ENCODE assay signal across 8 cellular contexts in the genomic region with DNA sequence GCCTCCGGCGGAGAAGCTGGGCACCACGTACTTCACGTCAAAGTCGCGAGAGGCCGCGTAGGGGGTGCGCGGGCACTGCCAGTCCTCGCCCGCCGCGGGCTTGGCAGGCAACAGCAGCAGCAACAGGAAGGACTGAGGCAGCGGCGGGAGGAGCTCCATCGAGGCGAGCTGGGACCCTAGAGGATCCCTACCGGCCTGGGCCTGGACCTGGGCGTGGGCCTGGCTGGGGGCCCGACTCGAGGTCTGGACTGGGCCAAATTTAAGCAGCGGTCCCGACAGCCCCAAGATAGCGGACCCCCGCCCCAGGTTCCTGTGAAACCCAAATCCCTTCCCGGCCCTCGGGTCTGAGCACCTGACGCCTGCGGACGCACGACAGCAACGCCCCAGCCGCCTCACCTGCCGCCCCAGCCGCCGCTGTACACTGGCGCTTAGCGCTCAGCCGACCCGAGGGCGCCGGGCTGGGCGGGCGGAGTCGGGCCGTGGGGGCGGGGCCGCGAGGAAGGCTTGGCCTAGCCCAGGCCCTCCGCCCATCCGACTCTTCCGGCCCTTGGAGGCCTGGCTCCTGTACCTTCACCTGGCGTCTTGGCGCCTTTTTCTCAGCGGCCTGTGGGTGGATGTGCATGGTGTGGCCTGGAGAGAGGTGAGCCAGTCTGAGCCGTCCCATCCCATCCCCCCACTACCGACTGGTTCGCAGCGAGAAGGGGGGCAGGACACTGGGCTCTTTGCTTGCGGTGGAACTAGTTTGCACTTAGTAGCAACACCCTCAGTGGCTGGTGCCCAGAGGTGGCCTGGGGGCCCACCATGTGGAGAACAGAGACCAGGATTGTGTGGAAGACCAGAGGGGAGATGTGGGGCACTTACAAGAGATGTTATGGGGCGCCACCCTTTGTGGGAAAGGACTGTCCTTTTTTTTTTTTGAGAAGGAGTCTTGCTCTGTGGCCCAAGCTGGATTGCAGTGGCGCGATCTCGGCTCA. TPM values are rescaled to one million over a fixed set of nuclear protein-coding genes. Genes with fewer than 3 reads are reported as not detected.
A peak's percentile ranks its signal among the peaks of the same experiment; 100 is the strongest.
DNase-seq lines count a peak whose midpoint lies in the region; ATAC-seq and TF ChIP-seq lines count a peak whose summit lies in the region.

Gene MST1R (minus strand): TSS at position 423 of the 974 bp plus-strand sequence. CDS start 264 bp downstream, at position 159.

- peak; percentile 76 to 91 (median 85) for DNase-seq in CD4-positive, CD25-positive, alpha-beta regulatory T cell
- DNase-seq in NCI-H2196 (lab: John Stamatoyannopoulos, UW; ENCODE audit: unreplicated experiment) (peak; percentile 89), esophagus muscularis mucosa (ENCODE audit: extremely low spot score) (no peak), pons (ENCODE audit: low spot score) (no peak)
- DNase-seq in activated CD8-positive, alpha-beta memory T cell treated with anti-CD3 and anti-CD28 coated beads, Interleukin-2, amount 50 U/mL, for 4 hours, result peak; percentile 81

- H3K4me1 ChIP-seq in CD4-positive, CD25-positive, alpha-beta regulatory T cell (ENCODE audit: control insufficient read depth, insufficient read depth, low read length, poor library complexity, severe bottlenecking), result peaks cover 26% of the 10 kb centered on the region
- H3K4me1 ChIP-seq in esophagus muscularis mucosa (peaks cover 28 to 60% (median 52%) of the 10 kb centered on the region in 4 donors), neutrophil (ENCODE audit: control insufficient read depth in 1 of 2, insufficient read depth in 1 of 2, low read depth in 1 of 2, low read length in 1 of 2) (peaks cover 34 to 35% of the 10 kb centered on the region in 2 experiments), thymus (ENCODE audit: control insufficient read depth, insufficient read depth, low read length) (peaks cover 20% of the 10 kb centered on the region)

- TF ChIP-seq EP300 in esophagus muscularis mucosa (IDR thresholded peaks at IDR 0.05), result no peak

- H3K36me3 Mint-ChIP-seq in CD4-positive, CD25-positive, alpha-beta regulatory T cell, result no peaks in the 10 kb centered on the region

- no peaks in the 10 kb centered on the region for H3K27me3 Mint-ChIP-seq in CD4-positive, CD25-positive, alpha-beta regulatory T cell

- H3K4me3 ChIP-seq in CD4-positive, CD25-positive, alpha-beta regulatory T cell (ENCODE audit: low read depth, low read length), result peak within 1 kb of the TSS; percentile 44
- H3K4me3 ChIP-seq in esophagus muscularis mucosa (peak within 1 kb of the TSS; percentile 50 to 59 (median 52)), neutrophil (ENCODE audit: low read depth in 1 of 2, low read length in 1 of 2) (peak within 1 kb of the TSS; percentile 60 to 61), thymus (ENCODE audit: low read length) (peak within 1 kb of the TSS; percentile 30)

- 25% methylated on average over 39 of the region's 65 CpGs for WGBS in esophagus muscularis mucosa
- 40% methylated on average over 65 of the region's 65 CpGs for WGBS in thymus

- H3K27ac ChIP-seq in CD4-positive, CD25-positive, alpha-beta regulatory T cell (ENCODE audit: insufficient read depth, low read length, poor library complexity, severe bottlenecking), result peak within 1 kb of the TSS; percentile 47
- H3K27ac ChIP-seq in esophagus muscularis mucosa (replicated peaks in 1 of 4) (peak within 1 kb of the TSS; percentile 25 to 61 (median 55)), neutrophil (peak within 1 kb of the TSS; percentile 68), thymus (ENCODE audit: low read depth) (peak within 1 kb of the TSS; percentile 76)

- no peak for TF ChIP-seq POLR2A in esophagus muscularis mucosa (IDR thresholded peaks at IDR 0.05; ENCODE audit: low read depth)

- no peaks in the 10 kb centered on the region for H3K36me3 ChIP-seq in CD4-positive, CD25-positive, alpha-beta regulatory T cell (ENCODE audit: control insufficient read depth, insufficient read depth, low read length)
- H3K36me3 ChIP-seq in esophagus muscularis mucosa (peaks cover 0 to 4% (median 3%) of the 10 kb centered on the region in 4 donors), neutrophil (peaks cover 2% of the 10 kb centered on the region), thymus (ENCODE audit: control insufficient read depth, insufficient read depth) (peaks cover 4% of the 10 kb centered on the region)

- H3K4me1 Mint-ChIP-seq in CD4-positive, CD25-positive, alpha-beta regulatory T cell, result peaks cover 13 to 40% (median 19%) of the 10 kb centered on the region in 4 donors

- no peaks in the 10 kb centered on the region for H3K27me3 ChIP-seq in CD4-positive, CD25-positive, alpha-beta regulatory T cell (ENCODE audit: control insufficient read depth, insufficient read depth, low read length)
- H3K27me3 ChIP-seq in esophagus muscularis mucosa, result no peaks in the 10 kb centered on the region
- no peaks in the 10 kb centered on the region for H3K27me3 ChIP-seq in neutrophil
- H3K27me3 ChIP-seq in thymus (ENCODE audit: control insufficient read depth, insufficient read depth), result no peaks in the 10 kb centered on the region

- peak within 1 kb of the TSS; percentile 85 to 96 (median 88) for H3K27ac Mint-ChIP-seq in CD4-positive, CD25-positive, alpha-beta regulatory T cell

- H3K9me3 ChIP-seq in CD4-positive, CD25-positive, alpha-beta regulatory T cell (ENCODE audit: control insufficient read depth in 2 of 2, low read length in 2 of 2), result no peaks in the 10 kb centered on the region
- H3K9me3 ChIP-seq in esophagus muscularis mucosa (no peaks in the 10 kb centered on the region), neutrophil (no peaks in the 10 kb centered on the region), thymus (ENCODE audit: control insufficient read depth) (no peaks in the 10 kb centered on the region)

- intact Hi-C loops in esophagus muscularis mucosa (cut with DNase I), result loop anchor here (5.0 kb wide), 1 partner anchor 61 kb away; no protein-coding TSS in a partner anchor

- no peak for TF ChIP-seq CTCF in esophagus muscularis mucosa (IDR thresholded peaks at IDR 0.05)
- peak; percentile 11 for TF ChIP-seq CTCF in neutrophil (IDR thresholded peaks at IDR 0.05)

- no peaks in the 10 kb centered on the region for H3K9me3 Mint-ChIP-seq in CD4-positive, CD25-positive, alpha-beta regulatory T cell

- ATAC-seq in CD4-positive, CD25-positive, alpha-beta regulatory T cell (ENCODE audit: low read depth in 2 of 2), result peak; percentile 97 to 98
- peak; percentile 61 for ATAC-seq in GM21526 (IDR thresholded peaks at IDR 0.05; ENCODE audit: low FRiP score, unreplicated experiment)

- peak within 1 kb of the TSS; percentile 86 to 92 (median 88) for H3K4me3 Mint-ChIP-seq in CD4-positive, CD25-positive, alpha-beta regulatory T cell

RNA-seq across cellular contexts. Expression of gene MST1R, which starts in this region (rescaled TPM):
- total RNA-seq in CD4-positive, CD25-positive, alpha-beta regulatory T cell, result 2.0 TPM
- under 1 TPM in 2 of 4 donors, not detected in 2; 0.25 to 0.31 TPM for polyA plus RNA-seq in CD4-positive, CD25-positive, alpha-beta regulatory T cell
- total RNA-seq in esophagus muscularis mucosa, result 1 to 10 TPM; 1.7 to 6.6 (median 3.6) TPM
- 25.3 TPM for polyA plus RNA-seq in thymus

Comparison
In these comparisons a context has a peak if more than half of its experiments do, and no peak if none do; other contexts are left out.
1. RNA of gene MST1R (polyA plus RNA-seq): 25.3 TPM in thymus (single experiment); 0.25 to 0.31 TPM in CD4-positive, CD25-positive, alpha-beta regulatory T cell; every median in the first group is over 10 times any median in the second.
2. DNase-seq: peak in CD4-positive, CD25-positive, alpha-beta regulatory T cell (3 of 3), NCI-H2196 (single experiment) and activated CD8-positive, alpha-beta memory T cell treated with anti-CD3 and anti-CD28 coated beads, Interleukin-2, amount 50 U/mL, for 4 hours (single experiment); none in esophagus muscularis mucosa (single experiment) and pons (single experiment).
3. Peak in every context shown above with its lines, with median percentiles within 50 percentile points of each other: H3K27ac ChIP-seq and H3K4me3 ChIP-seq.